In genomic region chr4:100681289-100681688, GRCh38 we compare ENCODE assay signal across 28 cellular contexts.
"Had no signal": no experiment of that assay in that cellular context is flagged by ENCODE, and none has a peak within 500 bp of the region (broad histone marks: within the 10 kb centered on the region; RNA-seq: fewer than 3 reads in every experiment).

No MANE protein-coding gene starts in this region.

- DNase-seq: activated B cell treated with CpG ODN at 0.5 μM for 24 hours; activated CD4-positive, alpha-beta memory T cell treated with anti-CD3 and anti-CD28 coated beads, Interleukin-2, amount 10 ng/mL, durations not matched to agents 7 days and 5 days; activated CD4-positive, alpha-beta T cell treated with anti-CD3 and anti-CD28 coated beads for 1 hour; activated CD4-positive, alpha-beta T cell treated with anti-CD3 and anti-CD28 coated beads, Interleukin-2, amount 10 ng/mL, durations not matched to agents 7 days and 5 days; activated gamma-delta T cell; activated naive CD4-positive, alpha-beta T cell treated with anti-CD3 and anti-CD28 coated beads, Interleukin-2, amount 10 ng/mL, durations not matched to agents 7 days and 5 days; activated naive CD8-positive, alpha-beta T cell treated with anti-CD3 and anti-CD28 coated beads, Interleukin-2, amount 10 ng/mL, durations not matched to agents 7 days and 5 days; activated T-cell treated with anti-CD3 and anti-CD28 coated beads for 4 hours; activated T-cell treated with anti-CD3 and anti-CD28 coated beads, Interleukin-2, amount 50 U/mL, for 48 hours; adrenal gland; anterior cingulate cortex; colonic mucosa; MG63; NCI-H1048; NCI-H146; NCI-H187 treated with DMSO at 0.1 percent for 48 hours; NCI-H2081 treated with DMSO at 0.1 percent for 48 hours; NCI-H446 treated with DMSO at 0.1 percent for 48 hours; NCI-H524 treated with DMSO at 0.1 percent for 48 hours; NCI-H774; NK-92 treated with Interleukin-12 subunit alpha and Interleukin-12 subunit beta, amount 100 ng/mL, for 24 hours; PC-9; SHP77 treated with DMSO at 0.1 percent for 48 hours; T-cell; T-helper 2 cell; T1000 had no signal

- H3K36me3 Mint-ChIP-seq: activated naive CD4-positive, alpha-beta T cell treated with anti-CD3 and anti-CD28 coated beads, Interleukin-2, amount 10 ng/mL, durations not matched to agents 7 days and 5 days; activated naive CD8-positive, alpha-beta T cell treated with anti-CD3 and anti-CD28 coated beads, Interleukin-2, amount 10 ng/mL, durations not matched to agents 7 days and 5 days; T-cell had no signal

- H3K4me1 ChIP-seq: adrenal gland, colonic mucosa had no signal

- H3K27ac Mint-ChIP-seq: activated B cell treated with CpG ODN at 0.5 μM for 24 hours; activated CD4-positive, alpha-beta memory T cell treated with anti-CD3 and anti-CD28 coated beads, Interleukin-2, amount 10 ng/mL, durations not matched to agents 7 days and 5 days; activated CD4-positive, alpha-beta T cell treated with anti-CD3 and anti-CD28 coated beads, Interleukin-2, amount 10 ng/mL, durations not matched to agents 7 days and 5 days; activated naive CD4-positive, alpha-beta T cell treated with anti-CD3 and anti-CD28 coated beads, Interleukin-2, amount 10 ng/mL, durations not matched to agents 7 days and 5 days; activated naive CD8-positive, alpha-beta T cell treated with anti-CD3 and anti-CD28 coated beads, Interleukin-2, amount 10 ng/mL, durations not matched to agents 7 days and 5 days; activated T-helper 17 cell treated with anti-CD3 and anti-CD28 coated beads, Interleukin-2, amount 50 U/mL, for 72 hours; T-cell had no signal

- ATAC-seq: activated T-helper 17 cell treated with anti-CD3 and anti-CD28 coated beads, Interleukin-2, amount 50 U/mL, for 72 hours; T-cell had no signal

- H3K27me3 ChIP-seq: adrenal gland, colonic mucosa, MG63 had no signal

- H3K27ac ChIP-seq: adrenal gland, colonic mucosa, KMS-11, PC-9 had no signal

- H3K9me3 ChIP-seq: adrenal gland, colonic mucosa, MG63 had no signal

- H3K4me3 ChIP-seq: adrenal gland, colonic mucosa, MG63, PC-9 had no signal

- H3K36me3 ChIP-seq: adrenal gland, colonic mucosa, MG63 had no signal

- H3K9me3 Mint-ChIP-seq: activated CD4-positive, alpha-beta memory T cell treated with anti-CD3 and anti-CD28 coated beads, Interleukin-2, amount 10 ng/mL, durations not matched to agents 7 days and 5 days; activated CD4-positive, alpha-beta T cell treated with anti-CD3 and anti-CD28 coated beads, Interleukin-2, amount 10 ng/mL, durations not matched to agents 7 days and 5 days; activated naive CD4-positive, alpha-beta T cell treated with anti-CD3 and anti-CD28 coated beads, Interleukin-2, amount 10 ng/mL, durations not matched to agents 7 days and 5 days had no signal
